ENCODE assay signal across 1 cellular context in genomic region chr9:114124666-114125580, GRCh38.
TF ChIP-seq lines count a peak whose summit lies in the region.

No MANE protein-coding gene starts in this region.

TF ChIP-seq in HepG2, 621 proteins besides CTCF, POLR2A, EP300 and RAD21:
- peak; percentile 93 for TF ChIP-seq ZNF768 (CRISPR knock-in tag; IDR thresholded peaks at IDR 0.05)
- 0 out of 2 replicates have a peak, but pooled peaks have one; percentile 30 for TF ChIP-seq ZMYM3 (CRISPR knock-in tag; IDR thresholded peaks at IDR 0.05)
- no peak for TF ChIP-seq ZNF503 (CRISPR knock-in tag; IDR thresholded peaks at IDR 0.05)
TF ChIP-seq in HepG2: peak in this region for 2.
